In the genomic region with DNA sequence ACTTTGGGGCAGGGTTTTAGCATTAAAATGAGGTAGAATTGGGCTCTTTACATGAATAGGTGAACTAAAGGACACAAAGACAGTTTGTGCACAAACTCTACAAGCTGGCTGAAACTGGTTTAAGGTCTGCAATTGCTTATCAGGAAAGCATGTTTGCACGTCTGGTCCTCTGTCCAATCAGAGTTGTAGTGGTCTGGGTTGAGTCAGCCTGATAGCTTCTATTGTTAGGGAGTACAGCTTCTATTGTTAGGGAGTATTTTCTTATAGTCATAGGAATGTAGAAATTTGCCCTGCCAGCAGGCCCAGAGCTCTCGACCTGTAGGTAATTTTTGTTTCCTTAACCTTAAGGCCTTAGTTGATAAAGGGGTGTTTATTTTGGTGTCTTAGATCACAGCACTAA, we compare ENCODE assay signal across 13 cellular contexts.
"Had no signal": no experiment of that assay in that cellular context is flagged by ENCODE, and none has a peak within 500 bp of the region (broad histone marks: within the 10 kb centered on the region; RNA-seq: fewer than 3 reads in every experiment).

No MANE protein-coding gene starts in this region.

- H3K27ac Mint-ChIP-seq: natural killer cell had no signal

- H3K27me3 ChIP-seq: heart left ventricle, testis, upper lobe of right lung had no signal

- H3K27ac ChIP-seq: heart left ventricle, testis, upper lobe of right lung had no signal

- H3K9me3 ChIP-seq: testis had no signal

- H3K4me1 Mint-ChIP-seq: natural killer cell had no signal

- H3K4me3 ChIP-seq: heart left ventricle, testis, upper lobe of right lung had no signal

- ATAC-seq: activated naive CD4-positive, alpha-beta T cell treated with anti-CD3 and anti-CD28 coated beads, Interleukin-2, amount 50 U/mL, for 72 hours; natural killer cell; SK-N-SH treated with all-trans-retinoic acid at 6 μM for 48 hours; stimulated activated naive CD8-positive, alpha-beta T cell treated with anti-CD3 and anti-CD28 coated beads, Interleukin-15, Interleukin-2, amounts not matched to agents 100 U/mL and 50 U/mL, for 24 hours; upper lobe of right lung had no signal

- DNase-seq: activated CD4-positive, alpha-beta T cell treated with anti-CD3 and anti-CD28 coated beads, Interleukin-2, amount 50 U/mL, for 1 hour; activated T-cell treated with anti-CD3 and anti-CD28 coated beads, Interleukin-2, amount 50 U/mL, for 1 hour; amniotic stem cell; foreskin melanocyte; heart left ventricle; natural killer cell; stimulated activated CD4-positive, alpha-beta T cell treated with anti-CD3 and anti-CD28 coated beads, Interleukin-2, amount 100 ng/mL, for 48 hours; stimulated activated CD8-positive, alpha-beta memory T cell treated with anti-CD3 and anti-CD28 coated beads, Interleukin-4, amount 100 ng/mL, for 48 hours; stimulated activated naive CD8-positive, alpha-beta T cell treated with anti-CD3 and anti-CD28 coated beads, Interleukin-15, Interleukin-2, amounts not matched to agents 100 U/mL and 50 U/mL, for 24 hours; testis; upper lobe of right lung had no signal

- H3K4me1 ChIP-seq: heart left ventricle, testis, upper lobe of right lung had no signal

- H3K36me3 ChIP-seq: heart left ventricle, upper lobe of right lung had no signal

- H3K4me3 Mint-ChIP-seq: natural killer cell had no signal

- H3K36me3 Mint-ChIP-seq: natural killer cell had no signal
